Comparison of ENCODE assay signal across 9 cellular contexts in the genomic region with DNA sequence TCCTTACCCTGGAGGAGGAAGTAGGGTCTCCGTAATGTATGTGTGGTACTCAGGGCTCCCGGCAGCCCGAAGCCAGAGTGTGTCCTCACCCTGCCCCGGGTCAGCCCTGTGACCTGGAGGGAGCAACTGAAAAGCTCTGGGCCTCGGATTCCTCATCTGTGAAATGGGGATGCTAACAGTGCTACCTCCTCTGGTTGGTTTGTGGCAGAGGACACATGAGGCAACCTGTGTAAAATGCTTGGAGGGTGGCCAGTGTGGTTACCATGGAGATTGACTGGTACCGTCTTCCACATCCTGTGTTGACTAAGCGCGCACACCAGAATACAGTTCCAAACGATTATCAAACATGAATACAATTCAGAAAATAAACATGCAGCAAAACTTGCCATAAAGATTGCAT.
DNase-seq lines count a peak whose midpoint lies in the region; ATAC-seq, FAIRE-seq and TF ChIP-seq lines count a peak whose summit lies in the region.
"Had no signal": no experiment of that assay in that cellular context is flagged by ENCODE, and none has a peak within 500 bp of the region (broad histone marks: within the 10 kb centered on the region; RNA-seq: fewer than 3 reads in every experiment).

No MANE protein-coding gene starts in this region.

- DNase-seq in MCF 10A (ENCODE audit: unreplicated experiment) (peak; percentile 71), breast epithelium (ENCODE audit: low spot score in 2 of 2) (no peak), lung microvascular endothelial cell (ENCODE audit: low read depth in 2 of 2) (peak; percentile 96 to 97), urothelium cell line (ENCODE audit: low spot score) (peak; percentile 48), omental fat pad (ENCODE audit: low spot score) (no peak), NOMO-1 treated with dmso at 0.1 percent for 144 hours (lab: John Stamatoyannopoulos, UW; ENCODE audit: unreplicated experiment) (no peak)
- peak; percentile 50 for DNase-seq in activated T-helper 9 cell treated with anti-CD3 and anti-CD28 coated beads, Interleukin-2, amount 50 U/mL, for 16 hours (ENCODE audit: low read depth)

- H3K36me3 Mint-ChIP-seq in MCF 10A (ENCODE audit: insufficient read depth, unreplicated experiment), result no peaks in the 10 kb centered on the region

- H3K4me3 ChIP-seq in breast epithelium, result no peak overlapping the region

- POLR2A ChIA-PET in MCF 10A (lab: Yijun Ruan, JAX), result no interaction called here

- H3K9me3 ChIP-seq in breast epithelium, result no peaks in the 10 kb centered on the region

- CTCF ChIA-PET in MCF 10A (lab: Yijun Ruan, JAX), result no interaction called here

- no peaks in the 10 kb centered on the region for H3K9me3 Mint-ChIP-seq in MCF 10A (ENCODE audit: unreplicated experiment)

- TF ChIP-seq POLR2A in breast epithelium (IDR thresholded peaks at IDR 0.05), result no peak

- no peaks in the 10 kb centered on the region for H3K36me3 ChIP-seq in breast epithelium

- no peak overlapping the region for H3K27ac Mint-ChIP-seq in MCF 10A (ENCODE audit: low read depth, unreplicated experiment)
- H3K27ac Mint-ChIP-seq: B cell had no signal

- H3K4me1 ChIP-seq in breast epithelium, result no peaks in the 10 kb centered on the region

- TF ChIP-seq CTCF in MCF 10A (IDR thresholded peaks at IDR 0.05; ENCODE audit: unreplicated experiment) (no peak), breast epithelium (IDR thresholded peaks at IDR 0.05) (no peak), omental fat pad (IDR thresholded peaks at IDR 0.05) (no peak)

- FAIRE-seq in urothelium cell line (lab: Jason Lieb, UNC), result no peak

- H3K4me1 Mint-ChIP-seq in MCF 10A (ENCODE audit: insufficient read depth, unreplicated experiment), result no peaks in the 10 kb centered on the region

- no peak for ATAC-seq in omental fat pad (ENCODE audit: low FRiP score)
- ATAC-seq in GM21390 (IDR thresholded peaks at IDR 0.05; ENCODE audit: unreplicated experiment), result no peak

- intact Hi-C loops in MCF 10A (cut with micrococcal nuclease) (no loop called here), breast epithelium (cut with DNase I; ENCODE audit: low total_unique reads) (no loop called here)

- no peak overlapping the region for H3K27ac ChIP-seq in breast epithelium

- H3K27me3 ChIP-seq in breast epithelium, result no peaks in the 10 kb centered on the region

- H3K4me3 Mint-ChIP-seq in MCF 10A (ENCODE audit: unreplicated experiment), result no peak overlapping the region
- H3K4me3 Mint-ChIP-seq: B cell had no signal

- H3K27me3 Mint-ChIP-seq in MCF 10A (ENCODE audit: insufficient read depth, unreplicated experiment), result no peaks in the 10 kb centered on the region
- H3K27me3 Mint-ChIP-seq: B cell had no signal

- BruUV-seq in MCF 10A (replicated peaks; lab: Mats Ljungman, UMichigan), result no TSS peak

Comparison
In these comparisons a context has a peak if more than half of its experiments do, and no peak if none do; other contexts are left out.
1. DNase-seq: peak in MCF 10A (single experiment), activated T-helper 9 cell treated with anti-CD3 and anti-CD28 coated beads, Interleukin-2, amount 50 U/mL, for 16 hours (single experiment), lung microvascular endothelial cell (2 of 2) and urothelium cell line (single experiment); none in breast epithelium (0 of 2), omental fat pad (single experiment) and NOMO-1 treated with dmso at 0.1 percent for 144 hours (single experiment).